In genomic region chr4:39464886-39465501, GRCh38 we compare ENCODE assay signal across 10 cellular contexts. TPM values are rescaled to one million over a fixed set of nuclear protein-coding genes. Genes with fewer than 3 reads are reported as not detected.
DNase-seq lines count a peak whose midpoint lies in the region; FAIRE-seq and TF ChIP-seq lines count a peak whose summit lies in the region.
"Had no signal": no experiment of that assay in that cellular context is flagged by ENCODE, and none has a peak within 500 bp of the region (broad histone marks: within the 10 kb centered on the region; RNA-seq: fewer than 3 reads in every experiment).

No MANE protein-coding gene starts in this region.

- peak overlapping the region; percentile 9 for H3K27ac Mint-ChIP-seq in astrocyte (ENCODE audit: unreplicated experiment)

- no peak overlapping the region for H3K4me3 Mint-ChIP-seq in astrocyte (ENCODE audit: unreplicated experiment)

- peaks cover under 1% of the 10 kb centered on the region for H3K79me2 ChIP-seq in astrocyte (ENCODE audit: insufficient read depth, low read length)

- peaks cover 3% of the 10 kb centered on the region for H3K36me3 ChIP-seq in astrocyte (ENCODE audit: insufficient read depth, low read length)
- no peaks in the 10 kb centered on the region for H3K36me3 ChIP-seq in colonic mucosa

- FAIRE-seq in astrocyte (lab: Jason Lieb, UNC) = peak; percentile 82

- peaks cover 2% of the 10 kb centered on the region for H3K4me1 Mint-ChIP-seq in astrocyte (ENCODE audit: low read depth, unreplicated experiment)

- peak overlapping the region; percentile 74 for H3K27ac ChIP-seq in astrocyte (ENCODE audit: low read depth, low read length)
- H3K27ac ChIP-seq in colonic mucosa = no peak overlapping the region

- DNase-seq in ELF-1 (ENCODE audit: low read depth, low spot score) = peak; percentile 34
- peak; percentile 84 for DNase-seq in MV-4-11 (lab: John Stamatoyannopoulos, UW)
- DNase-seq in astrocyte (ENCODE audit: low read depth) = peak; percentile 81
- peak; percentile 85 for DNase-seq in myocyte (ENCODE audit: low read depth)
- DNase-seq in head of caudate nucleus = no peak
- DNase-seq in colonic mucosa = no peak
- DNase-seq in iPS-NIHi11 (ENCODE audit: low spot score) = no peak
- DNase-seq in NK-92 (lab: John Stamatoyannopoulos, UW; ENCODE audit: unreplicated experiment) = no peak
- DNase-seq: left colon, NCI-H2029 had no signal

- H4K20me1 ChIP-seq in astrocyte (ENCODE audit: insufficient read depth, low read length) = no peaks in the 10 kb centered on the region

- H3K4me1 ChIP-seq in astrocyte (ENCODE audit: insufficient read depth, low read length) (peaks cover 7% of the 10 kb centered on the region), colonic mucosa (no peaks in the 10 kb centered on the region)

- H3K4me3 ChIP-seq in astrocyte (ENCODE audit: insufficient read depth, low read depth, low read length) (no peak overlapping the region), colonic mucosa (no peak overlapping the region)

- H3K27me3 Mint-ChIP-seq in astrocyte (ENCODE audit: low read depth, unreplicated experiment) = no peaks in the 10 kb centered on the region

- H3K9me3 Mint-ChIP-seq in astrocyte (ENCODE audit: unreplicated experiment) = no peaks in the 10 kb centered on the region

- no peaks in the 10 kb centered on the region for H3K36me3 Mint-ChIP-seq in astrocyte (ENCODE audit: low read depth, unreplicated experiment)

- H2AFZ ChIP-seq in astrocyte (ENCODE audit: low read depth, low read length) = peak overlapping the region; percentile 68

- intact Hi-C loops in head of caudate nucleus (cut with DNase I) = loop anchor here (5.0 kb wide), 1 partner anchor 172 kb away; the partner anchor contains the start of gene SMIM14
- intact Hi-C loops in colonic mucosa (cut with DNase I) = loop anchor here (5.0 kb wide), 1 partner anchor 512 kb away; the partner anchor contains the start of gene PDS5A

- H3K9me3 ChIP-seq in astrocyte (ENCODE audit: insufficient read depth, low read depth, low read length) = no peaks in the 10 kb centered on the region
- H3K9me3 ChIP-seq in colonic mucosa = no peaks in the 10 kb centered on the region

- H3K9ac ChIP-seq in astrocyte (ENCODE audit: low read length) (peak overlapping the region; percentile 30), colonic mucosa (ENCODE audit: low read depth in 2 of 2, low read length in 2 of 2) (no peak overlapping the region)

- no peaks in the 10 kb centered on the region for H3K27me3 ChIP-seq in astrocyte (ENCODE audit: insufficient read depth, low read length)
- H3K27me3 ChIP-seq in colonic mucosa = no peaks in the 10 kb centered on the region

- TF ChIP-seq CTCF in astrocyte (IDR thresholded peaks at IDR 0.05; ENCODE audit: insufficient read depth, low read depth, low read length) = peak; percentile 24
- no peak for TF ChIP-seq CTCF in colonic mucosa (IDR thresholded peaks at IDR 0.05)

- peak overlapping the region; percentile 48 for H3K4me2 ChIP-seq in astrocyte (ENCODE audit: low read length)

RNA-seq across cellular contexts. Expression of gene LIAS, which starts 6.1 kb away (rescaled TPM):
- total RNA-seq in astrocyte (9.6 and 11.0 TPM in 2 replicates), myocyte (14.5 and 16.6 TPM in 2 replicates), colonic mucosa (10 to 100 TPM; 21.1 to 28.3 TPM)
- 8.3 TPM for polyA plus RNA-seq in myocyte (2012)

RNA-seq across cellular contexts. Expression of gene RPL9, which starts 6.3 kb away (rescaled TPM):
- total RNA-seq in astrocyte (963 and 1,047 TPM in 2 replicates), myocyte (4,018 and 4,391 TPM in 2 replicates), colonic mucosa (1,000 to 10,000 TPM; 1,123 to 1,383 TPM)
- polyA plus RNA-seq in myocyte (2012) = 794 TPM

RNA-seq across cellular contexts. Expression of gene KLB, which starts 58.3 kb away (rescaled TPM):
- total RNA-seq in astrocyte (not detected in 2 replicates), myocyte (not detected in 2 replicates), colonic mucosa (under 1 TPM; 0.40 to 0.64 TPM)
- polyA plus RNA-seq in myocyte (2012) = 0.06 TPM

Comparison
In these comparisons a context has a peak if more than half of its experiments do, and no peak if none do; other contexts are left out.
1. DNase-seq: peak in ELF-1 (single experiment), MV-4-11 (single experiment), astrocyte (single experiment) and myocyte (single experiment); none in head of caudate nucleus (0 of 42), colonic mucosa (single experiment), iPS-NIHi11 (single experiment) and NK-92 (single experiment).